Comparison of ENCODE assay signal across 1 cellular context in genomic region chr19:8503506-8503905, GRCh38.
TF ChIP-seq lines count a peak whose summit lies in the region.

No MANE protein-coding gene starts in this region.

TF ChIP-seq in H1, 55 proteins besides CTCF, POLR2A, EP300 and RAD21:
- TF ChIP-seq KDM5A (IDR thresholded peaks at IDR 0.05; ENCODE audit: low read length) (no peak), RFX5 (IDR thresholded peaks at IDR 0.05; ENCODE audit: borderline replicate concordance, low read depth, low read length) (no peak), SP4 (IDR thresholded peaks at IDR 0.05; ENCODE audit: low read length) (no peak), POLR2AphosphoS5 (IDR thresholded peaks at IDR 0.05; ENCODE audit: low read depth, low read length) (no peak), TBP (IDR thresholded peaks at IDR 0.05; ENCODE audit: low read depth, low read length) (no peak), POU5F1 (IDR thresholded peaks at IDR 0.05; ENCODE audit: low read depth, low read length) (no peak), ZNF274 (IDR thresholded peaks at IDR 0.05; ENCODE audit: borderline replicate concordance, extremely low read depth, low read length) (no peak), CHD7 (IDR thresholded peaks at IDR 0.05; ENCODE audit: insufficient replicate concordance, low read length) (no peak), MAFK (IDR thresholded peaks at IDR 0.05; ENCODE audit: low read depth, low read length) (no peak), SP2 (IDR thresholded peaks at IDR 0.05; ENCODE audit: low read length) (no peak), JUN (IDR thresholded peaks at IDR 0.05; ENCODE audit: low read depth, low read length) (no peak), CBX8 (IDR thresholded peaks at IDR 0.05; ENCODE audit: borderline replicate concordance, low read depth, low read length) (no peak), GABPA (IDR thresholded peaks at IDR 0.05; ENCODE audit: borderline replicate concordance, insufficient read depth, low read length) (no peak), HDAC2 (IDR thresholded peaks at IDR 0.05; ENCODE audit: borderline replicate concordance in 1 of 2, low read depth in 2 of 2, low read length in 2 of 2) (no peak), E2F6 (IDR thresholded peaks at IDR 0.05) (no peak), EGR1 (IDR thresholded peaks at IDR 0.05; ENCODE audit: borderline replicate concordance, low read depth, low read length) (no peak), RNF2 (IDR thresholded peaks at IDR 0.05; ENCODE audit: borderline replicate concordance, low read depth, low read length, missing control alignments, poor library complexity, severe bottlenecking) (no peak), SRF (IDR thresholded peaks at IDR 0.05; ENCODE audit: low read depth, low read length) (no peak)
